ENCODE assay signal across 1 cellular context in the genomic region with DNA sequence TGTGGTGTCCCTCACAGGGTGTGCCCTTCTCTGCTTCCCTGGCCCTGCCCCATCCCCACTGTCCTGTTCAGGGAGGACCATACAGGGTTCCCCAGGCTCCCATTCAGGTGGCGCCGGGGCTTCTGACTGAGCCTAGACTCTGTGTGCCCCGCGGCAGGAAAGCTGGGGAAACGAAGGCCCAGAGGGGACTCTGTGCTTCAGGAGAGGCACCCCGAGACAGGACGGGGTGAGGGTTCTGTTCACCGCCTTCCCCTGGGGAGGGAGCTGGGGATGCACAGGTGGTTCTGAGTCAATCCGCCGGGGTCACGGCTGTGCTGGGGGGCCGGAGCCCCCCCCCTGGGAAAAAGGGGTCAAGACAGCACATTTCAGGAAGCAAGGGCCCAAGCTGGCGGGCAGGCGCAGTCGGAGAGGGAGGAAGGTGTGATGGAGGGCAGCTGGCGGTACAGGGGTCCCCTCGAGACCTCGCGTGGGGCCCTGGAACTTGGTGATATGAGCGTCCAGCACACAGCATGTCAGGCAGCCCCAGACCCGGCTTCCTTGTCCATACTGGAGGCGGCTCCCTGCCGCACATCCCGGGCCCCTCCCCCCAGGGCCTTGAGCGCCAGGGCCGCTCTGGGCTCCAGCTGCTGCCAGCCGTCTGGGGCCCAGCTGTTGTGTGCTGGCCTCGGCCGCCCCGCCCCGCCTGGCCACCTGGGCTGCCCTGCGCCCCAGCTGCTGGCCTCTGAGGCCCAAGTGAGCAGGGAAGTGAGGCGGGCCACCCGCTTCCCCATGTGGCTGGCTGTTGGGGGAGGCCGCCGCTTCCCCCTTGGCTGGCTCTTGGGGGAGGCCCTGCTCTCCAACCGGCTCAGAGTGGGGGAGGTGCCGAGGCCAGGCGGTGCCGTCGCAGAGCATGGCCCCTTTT.
TF ChIP-seq lines count a peak whose summit lies in the region.

No MANE protein-coding gene starts in this region.

TF ChIP-seq in HepG2, 621 proteins besides CTCF, POLR2A, EP300 and RAD21 (continued from another document and continues in another):
- TF ChIP-seq HIC2 (CRISPR knock-in tag; IDR thresholded peaks at IDR 0.05; ENCODE audit: low read depth) (peak; percentile 99), NFRKB (IDR thresholded peaks at IDR 0.05) (no peak), ZFP90 (CRISPR knock-in tag; IDR thresholded peaks at IDR 0.05; ENCODE audit: borderline replicate concordance) (peak; percentile 17; the same call in 1 of the 2 replicates), SCMH1 (CRISPR knock-in tag; IDR thresholded peaks at IDR 0.05; ENCODE audit: borderline replicate concordance) (no peak), ZSCAN9 (CRISPR knock-in tag; IDR thresholded peaks at IDR 0.05; ENCODE audit: borderline replicate concordance) (peak; percentile 93; the same call in 1 of the 2 replicates), MYC (CRISPR knock-in tag; IDR thresholded peaks at IDR 0.05; ENCODE audit: borderline replicate concordance) (peak; percentile 97), SMAD9 (CRISPR knock-in tag; IDR thresholded peaks at IDR 0.05) (0 out of 2 replicates have a peak, but pooled peaks have one; percentile 25), PAX8 (CRISPR knock-in tag; IDR thresholded peaks at IDR 0.05; ENCODE audit: borderline replicate concordance) (peak; percentile 79; the same call in 1 of the 2 replicates), ZNF512B (CRISPR knock-in tag; IDR thresholded peaks at IDR 0.05; ENCODE audit: borderline replicate concordance) (0 out of 2 replicates have a peak, but pooled peaks have one; percentile 32), KDM5A (IDR thresholded peaks at IDR 0.05; ENCODE audit: borderline replicate concordance, low read length) (no peak), ZNF740 (CRISPR knock-in tag; IDR thresholded peaks at IDR 0.05) (peak; percentile 69; the same call in 1 of the 2 replicates), CBX1 (IDR thresholded peaks at IDR 0.05; ENCODE audit: low read depth) (peak; percentile 92), JDP2 (CRISPR knock-in tag; IDR thresholded peaks at IDR 0.05; ENCODE audit: borderline replicate concordance) (no peak; the same call in 1 of the 2 replicates), KLF15 (CRISPR knock-in tag; IDR thresholded peaks at IDR 0.05; ENCODE audit: borderline replicate concordance) (0 out of 2 replicates have a peak, but pooled peaks have one; percentile 53), ZNF775 (CRISPR knock-in tag; IDR thresholded peaks at IDR 0.05; ENCODE audit: borderline replicate concordance) (peak; percentile 39; the same call in 1 of the 2 replicates), MATR3 (CRISPR knock-in tag; IDR thresholded peaks at IDR 0.05) (no peak), ATF7-NPFF (CRISPR knock-in tag; IDR thresholded peaks at IDR 0.05; ENCODE audit: low read depth) (peak; percentile 91), SMYD3 (CRISPR knock-in tag; IDR thresholded peaks at IDR 0.05) (peak; percentile 85; the same call in 1 of the 2 replicates), ZUFSP (CRISPR knock-in tag; IDR thresholded peaks at IDR 0.05; ENCODE audit: borderline replicate concordance) (no peak), ZNF138 (CRISPR knock-in tag; IDR thresholded peaks at IDR 0.05; ENCODE audit: low read depth) (no peak; the same call in 1 of the 2 replicates), TSC22D2 (CRISPR knock-in tag; IDR thresholded peaks at IDR 0.05; ENCODE audit: borderline replicate concordance) (peak; percentile 95; the same call in 1 of the 2 replicates), ZSCAN12 (CRISPR knock-in tag; IDR thresholded peaks at IDR 0.05) (peak; percentile 16; the same call in 1 of the 2 replicates), ZNF589 (CRISPR knock-in tag; conservative IDR thresholded peaks at IDR 0.05) (peak; percentile 90; the same call in 1 of the 2 replicates), ZNF790 (CRISPR knock-in tag; IDR thresholded peaks at IDR 0.05; ENCODE audit: borderline replicate concordance) (no peak), ZNF232 (CRISPR knock-in tag; IDR thresholded peaks at IDR 0.05; ENCODE audit: borderline replicate concordance) (peak; percentile 45; the same call in 1 of the 2 replicates), ZEB1 (IDR thresholded peaks at IDR 0.05; ENCODE audit: insufficient replicate concordance, low read depth) (no peak), TAF1 (CRISPR knock-in tag; IDR thresholded peaks at IDR 0.05) (peak; percentile 90; the same call in 1 of the 2 replicates), GPBP1L1 (CRISPR knock-in tag; IDR thresholded peaks at IDR 0.05) (no peak), MLXIP (CRISPR knock-in tag; IDR thresholded peaks at IDR 0.05; ENCODE audit: borderline replicate concordance) (peak; percentile 73; the same call in 1 of the 2 replicates), ZNF746 (CRISPR knock-in tag; IDR thresholded peaks at IDR 0.05) (peak; percentile 94), ZBTB39 (CRISPR knock-in tag; IDR thresholded peaks at IDR 0.05) (no peak), CEBPB (IDR thresholded peaks at IDR 0.05; ENCODE audit: borderline replicate concordance, low read depth, low read length) (no peak), RBM39 (IDR thresholded peaks at IDR 0.05; ENCODE audit: low read depth, low read length, poor library complexity, severe bottlenecking) (peak; percentile 81), REXO4 (CRISPR knock-in tag; IDR thresholded peaks at IDR 0.05; ENCODE audit: borderline replicate concordance) (0 out of 2 replicates have a peak, but pooled peaks have one; percentile 54)
- TF ChIP-seq, protein P1, sequence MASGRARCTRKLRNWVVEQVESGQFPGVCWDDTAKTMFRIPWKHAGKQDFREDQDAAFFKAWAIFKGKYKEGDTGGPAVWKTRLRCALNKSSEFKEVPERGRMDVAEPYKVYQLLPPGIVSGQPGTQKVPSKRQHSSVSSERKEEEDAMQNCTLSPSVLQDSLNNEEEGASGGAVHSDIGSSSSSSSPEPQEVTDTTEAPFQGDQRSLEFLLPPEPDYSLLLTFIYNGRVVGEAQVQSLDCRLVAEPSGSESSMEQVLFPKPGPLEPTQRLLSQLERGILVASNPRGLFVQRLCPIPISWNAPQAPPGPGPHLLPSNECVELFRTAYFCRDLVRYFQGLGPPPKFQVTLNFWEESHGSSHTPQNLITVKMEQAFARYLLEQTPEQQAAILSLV (CRISPR knock-in tag; IDR thresholded peaks at IDR 0.05; ENCODE audit: borderline replicate concordance) = peak; percentile 89; the same call in 1 of the 2 replicates
- TF ChIP-seq, protein P2, sequence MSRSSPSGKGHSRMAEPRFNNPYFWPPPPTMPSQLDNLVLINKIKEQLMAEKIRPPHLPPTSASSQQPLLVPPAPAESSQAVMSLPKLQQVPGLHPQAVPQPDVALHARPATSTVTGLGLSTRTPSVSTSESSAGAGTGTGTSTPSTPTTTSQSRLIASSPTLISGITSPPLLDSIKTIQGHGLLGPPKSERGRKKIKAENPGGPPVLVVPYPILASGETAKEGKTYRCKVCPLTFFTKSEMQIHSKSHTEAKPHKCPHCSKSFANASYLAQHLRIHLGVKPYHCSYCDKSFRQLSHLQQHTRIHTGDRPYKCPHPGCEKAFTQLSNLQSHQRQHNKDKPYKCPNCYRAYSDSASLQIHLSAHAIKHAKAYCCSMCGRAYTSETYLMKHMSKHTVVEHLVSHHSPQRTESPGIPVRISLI (CRISPR knock-in tag; IDR thresholded peaks at IDR 0.05; ENCODE audit: borderline replicate concordance) = peak; percentile 65; the same call in 1 of the 2 replicates
